ENCODE assay signal across 1 cellular context in the genomic region with DNA sequence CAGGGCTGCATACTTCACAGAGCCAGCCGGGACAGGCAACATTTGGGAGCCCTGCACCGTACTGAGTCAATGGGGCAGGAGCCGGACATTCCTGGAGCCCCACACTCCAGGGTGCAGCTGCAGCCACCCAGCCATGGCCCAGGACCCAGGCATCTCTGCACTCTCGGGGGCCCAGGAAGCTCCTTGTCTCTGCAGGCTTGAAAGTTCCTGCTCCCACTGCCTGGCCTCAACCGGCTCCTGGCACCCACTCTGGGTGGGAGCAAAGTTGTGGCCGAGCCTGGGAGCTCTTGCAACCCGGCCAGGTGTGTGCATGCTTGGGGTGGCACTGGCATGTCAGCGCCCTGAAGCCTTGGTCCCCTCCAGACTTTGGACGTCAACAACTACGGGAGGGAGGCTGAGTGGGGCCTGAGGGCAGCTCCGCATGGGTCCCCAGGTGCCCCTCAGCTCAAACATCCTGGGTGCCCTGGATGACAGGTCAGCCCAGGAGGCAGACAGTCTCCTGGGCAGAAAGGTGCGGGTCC.
TF ChIP-seq lines count a peak whose summit lies in the region.

No MANE protein-coding gene starts in this region.

TF ChIP-seq in HepG2, 621 proteins besides CTCF, POLR2A, EP300 and RAD21 (continued from another document):
- TF ChIP-seq, protein P1, sequence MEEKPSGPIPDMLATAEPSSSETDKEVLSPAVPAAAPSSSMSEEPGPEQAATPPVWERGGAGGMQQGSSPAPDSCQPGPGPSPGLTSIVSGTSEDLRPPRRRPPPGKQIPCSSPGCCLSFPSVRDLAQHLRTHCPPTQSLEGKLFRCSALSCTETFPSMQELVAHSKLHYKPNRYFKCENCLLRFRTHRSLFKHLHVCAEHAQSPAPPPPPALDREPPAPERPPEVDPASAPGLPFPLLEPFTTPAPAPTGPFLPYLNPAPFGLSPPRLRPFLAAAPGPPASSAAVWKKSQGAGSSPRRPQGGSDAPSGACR (CRISPR knock-in tag; IDR thresholded peaks at IDR 0.05): no peak
- TF ChIP-seq GZF1 (CRISPR knock-in tag; IDR thresholded peaks at IDR 0.05) (no peak), NFIC (IDR thresholded peaks at IDR 0.05; ENCODE audit: low read length) (no peak), SYNCRIP (IDR thresholded peaks at IDR 0.05; ENCODE audit: insufficient read depth, low read depth, low read length) (no peak), SRSF4 (IDR thresholded peaks at IDR 0.05; ENCODE audit: low read depth, low read length, poor library complexity, severe bottlenecking) (no peak), FOXK2 (IDR thresholded peaks at IDR 0.05) (no peak), ZNF7 (CRISPR knock-in tag; IDR thresholded peaks at IDR 0.05) (no peak), SETDB1 (CRISPR knock-in tag; IDR thresholded peaks at IDR 0.05; ENCODE audit: borderline replicate concordance) (no peak), ZNF292 (CRISPR knock-in tag; IDR thresholded peaks at IDR 0.05; ENCODE audit: borderline replicate concordance, low read depth) (no peak), MAFK (conservative IDR thresholded peaks at IDR 0.05 in 1 of 2, IDR thresholded peaks at IDR 0.05 in 1 of 2; ENCODE audit: low read length in 2 of 2) (no peak)
- TF ChIP-seq, protein P2, sequence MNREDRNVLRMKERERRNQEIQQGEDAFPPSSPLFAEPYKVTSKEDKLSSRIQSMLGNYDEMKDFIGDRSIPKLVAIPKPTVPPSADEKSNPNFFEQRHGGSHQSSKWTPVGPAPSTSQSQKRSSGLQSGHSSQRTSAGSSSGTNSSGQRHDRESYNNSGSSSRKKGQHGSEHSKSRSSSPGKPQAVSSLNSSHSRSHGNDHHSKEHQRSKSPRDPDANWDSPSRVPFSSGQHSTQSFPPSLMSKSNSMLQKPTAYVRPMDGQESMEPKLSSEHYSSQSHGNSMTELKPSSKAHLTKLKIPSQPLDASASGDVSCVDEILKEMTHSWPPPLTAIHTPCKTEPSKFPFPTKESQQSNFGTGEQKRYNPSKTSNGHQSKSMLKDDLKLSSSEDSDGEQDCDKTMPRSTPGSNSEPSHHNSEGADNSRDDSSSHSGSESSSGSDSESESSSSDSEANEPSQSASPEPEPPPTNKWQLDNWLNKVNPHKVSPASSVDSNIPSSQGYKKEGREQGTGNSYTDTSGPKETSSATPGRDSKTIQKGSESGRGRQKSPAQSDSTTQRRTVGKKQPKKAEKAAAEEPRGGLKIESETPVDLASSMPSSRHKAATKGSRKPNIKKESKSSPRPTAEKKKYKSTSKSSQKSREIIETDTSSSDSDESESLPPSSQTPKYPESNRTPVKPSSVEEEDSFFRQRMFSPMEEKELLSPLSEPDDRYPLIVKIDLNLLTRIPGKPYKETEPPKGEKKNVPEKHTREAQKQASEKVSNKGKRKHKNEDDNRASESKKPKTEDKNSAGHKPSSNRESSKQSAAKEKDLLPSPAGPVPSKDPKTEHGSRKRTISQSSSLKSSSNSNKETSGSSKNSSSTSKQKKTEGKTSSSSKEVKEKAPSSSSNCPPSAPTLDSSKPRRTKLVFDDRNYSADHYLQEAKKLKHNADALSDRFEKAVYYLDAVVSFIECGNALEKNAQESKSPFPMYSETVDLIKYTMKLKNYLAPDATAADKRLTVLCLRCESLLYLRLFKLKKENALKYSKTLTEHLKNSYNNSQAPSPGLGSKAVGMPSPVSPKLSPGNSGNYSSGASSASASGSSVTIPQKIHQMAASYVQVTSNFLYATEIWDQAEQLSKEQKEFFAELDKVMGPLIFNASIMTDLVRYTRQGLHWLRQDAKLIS (CRISPR knock-in tag; IDR thresholded peaks at IDR 0.05): no peak
- TF ChIP-seq, protein P3, sequence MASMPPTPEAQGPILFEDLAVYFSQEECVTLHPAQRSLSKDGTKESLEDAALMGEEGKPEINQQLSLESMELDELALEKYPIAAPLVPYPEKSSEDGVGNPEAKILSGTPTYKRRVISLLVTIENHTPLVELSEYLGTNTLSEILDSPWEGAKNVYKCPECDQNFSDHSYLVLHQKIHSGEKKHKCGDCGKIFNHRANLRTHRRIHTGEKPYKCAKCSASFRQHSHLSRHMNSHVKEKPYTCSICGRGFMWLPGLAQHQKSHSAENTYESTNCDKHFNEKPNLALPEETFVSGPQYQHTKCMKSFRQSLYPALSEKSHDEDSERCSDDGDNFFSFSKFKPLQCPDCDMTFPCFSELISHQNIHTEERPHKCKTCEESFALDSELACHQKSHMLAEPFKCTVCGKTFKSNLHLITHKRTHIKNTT (CRISPR knock-in tag; IDR thresholded peaks at IDR 0.05): no peak
- TF ChIP-seq, protein P4, sequence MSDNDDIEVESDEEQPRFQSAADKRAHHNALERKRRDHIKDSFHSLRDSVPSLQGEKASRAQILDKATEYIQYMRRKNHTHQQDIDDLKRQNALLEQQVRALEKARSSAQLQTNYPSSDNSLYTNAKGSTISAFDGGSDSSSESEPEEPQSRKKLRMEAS (IDR thresholded peaks at IDR 0.05): no peak
- TF ChIP-seq, protein P5, sequence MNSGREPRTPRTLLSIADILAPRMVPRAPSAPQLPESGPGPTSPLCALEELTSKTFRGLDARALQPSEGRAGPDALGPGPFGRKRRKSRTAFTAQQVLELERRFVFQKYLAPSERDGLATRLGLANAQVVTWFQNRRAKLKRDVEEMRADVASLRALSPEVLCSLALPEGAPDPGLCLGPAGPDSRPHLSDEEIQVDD (CRISPR knock-in tag; IDR thresholded peaks at IDR 0.05; ENCODE audit: borderline replicate concordance): no peak
TF ChIP-seq in HepG2: peak in this region for 0.
